In genomic region chr20:62322428-62323073, GRCh38 we compare ENCODE assay signal across 24 cellular contexts.
"Had no signal": no experiment of that assay in that cellular context is flagged by ENCODE, and none has a peak within 500 bp of the region (broad histone marks: within the 10 kb centered on the region; RNA-seq: fewer than 3 reads in every experiment).

No MANE protein-coding gene starts in this region.

- H3K4me3 ChIP-seq: heart right ventricle, mucosa of descending colon, right atrium auricular region, upper lobe of left lung had no signal

- H3K9me3 ChIP-seq: heart right ventricle, mucosa of descending colon, right atrium auricular region, upper lobe of left lung had no signal

- DNase-seq: activated CD4-positive, alpha-beta memory T cell treated with anti-CD3 and anti-CD28 coated beads for 36 hours; activated CD4-positive, alpha-beta T cell treated with anti-CD3 and anti-CD28 coated beads, Interleukin-2, amount 10 ng/mL, durations not matched to agents 24 days and 14 days; activated CD8-positive, alpha-beta memory T cell treated with anti-CD3 and anti-CD28 coated beads, Interleukin-2, amount 50 U/mL, for 4 hours; activated gamma-delta T cell treated with Interleukin-2 at 50 U/mL for 16 hours; activated naive CD4-positive, alpha-beta T cell treated with anti-CD3 and anti-CD28 coated beads, Interleukin-2, amount 50 U/mL, for 16 hours; activated T-cell treated with anti-CD3 and anti-CD28 coated beads, Interleukin-2, amount 50 U/mL, for 24 hours; amniotic stem cell; brain microvascular endothelial cell; central memory CD4-positive, alpha-beta T cell; foreskin keratinocyte; islet precursor cell; left ventricle myocardium superior; mucosa of descending colon; stimulated activated CD4-positive, alpha-beta T cell treated with anti-CD3 and anti-CD28 coated beads, Interleukin-15, amount 100 ng/mL, for 24 hours; stimulated activated naive CD4-positive, alpha-beta T cell treated with Interleukin-2 at 50 U/mL for 16 hours; substantia nigra; T-helper 17 cell; T1000; WERI-Rb-1 had no signal

- ATAC-seq: activated CD4-positive, CD25-positive, alpha-beta regulatory T cell treated with anti-CD3 and anti-CD28 coated beads, Interleukin-2, amount 50 U/mL, for 24 hours; foreskin keratinocyte; left ventricle myocardium superior; mucosa of descending colon; natural killer cell treated with Interleukin-12 subunit alpha and Interleukin-12 subunit beta and Interleukin-15 and Interleukin-18, amount 100 ng/mL, for 72 hours; T-helper 17 cell had no signal

- H3K9me3 Mint-ChIP-seq: activated CD4-positive, alpha-beta memory T cell treated with anti-CD3 and anti-CD28 coated beads for 36 hours; activated CD4-positive, alpha-beta T cell treated with anti-CD3 and anti-CD28 coated beads, Interleukin-2, amount 10 ng/mL, durations not matched to agents 24 days and 14 days; activated T-cell treated with anti-CD3 and anti-CD28 coated beads, Interleukin-2, amount 50 U/mL, for 24 hours; natural killer cell treated with Interleukin-12 subunit alpha and Interleukin-12 subunit beta and Interleukin-15 and Interleukin-18, amount 100 ng/mL, for 72 hours had no signal

- H3K4me3 Mint-ChIP-seq: activated CD4-positive, alpha-beta memory T cell treated with anti-CD3 and anti-CD28 coated beads for 36 hours; activated CD4-positive, alpha-beta T cell treated with anti-CD3 and anti-CD28 coated beads, Interleukin-2, amount 10 ng/mL, durations not matched to agents 24 days and 14 days; activated T-cell treated with anti-CD3 and anti-CD28 coated beads, Interleukin-2, amount 50 U/mL, for 24 hours; natural killer cell treated with Interleukin-12 subunit alpha and Interleukin-12 subunit beta and Interleukin-15 and Interleukin-18, amount 100 ng/mL, for 72 hours had no signal

- H3K27me3 Mint-ChIP-seq: activated CD4-positive, alpha-beta memory T cell treated with anti-CD3 and anti-CD28 coated beads for 36 hours; activated CD4-positive, alpha-beta T cell treated with anti-CD3 and anti-CD28 coated beads, Interleukin-2, amount 10 ng/mL, durations not matched to agents 24 days and 14 days; activated T-cell treated with anti-CD3 and anti-CD28 coated beads, Interleukin-2, amount 50 U/mL, for 24 hours; natural killer cell treated with Interleukin-12 subunit alpha and Interleukin-12 subunit beta and Interleukin-15 and Interleukin-18, amount 100 ng/mL, for 72 hours had no signal

- H3K36me3 Mint-ChIP-seq: activated CD4-positive, alpha-beta memory T cell treated with anti-CD3 and anti-CD28 coated beads for 36 hours; natural killer cell treated with Interleukin-12 subunit alpha and Interleukin-12 subunit beta and Interleukin-15 and Interleukin-18, amount 100 ng/mL, for 72 hours had no signal

- H3K4me1 ChIP-seq: foreskin keratinocyte, heart right ventricle, right atrium auricular region, upper lobe of left lung had no signal

- H3K4me1 Mint-ChIP-seq: activated CD4-positive, alpha-beta T cell treated with anti-CD3 and anti-CD28 coated beads, Interleukin-2, amount 10 ng/mL, durations not matched to agents 24 days and 14 days had no signal

- H3K27me3 ChIP-seq: brain microvascular endothelial cell, foreskin keratinocyte, heart right ventricle, right atrium auricular region, upper lobe of left lung had no signal

- H3K27ac ChIP-seq: brain microvascular endothelial cell, foreskin keratinocyte, heart right ventricle, right atrium auricular region, WERI-Rb-1 had no signal

- H3K27ac Mint-ChIP-seq: activated CD4-positive, alpha-beta memory T cell treated with anti-CD3 and anti-CD28 coated beads for 36 hours; activated CD4-positive, alpha-beta T cell treated with anti-CD3 and anti-CD28 coated beads, Interleukin-2, amount 10 ng/mL, durations not matched to agents 24 days and 14 days; activated T-cell treated with anti-CD3 and anti-CD28 coated beads, Interleukin-2, amount 50 U/mL, for 24 hours; natural killer cell treated with Interleukin-12 subunit alpha and Interleukin-12 subunit beta and Interleukin-15 and Interleukin-18, amount 100 ng/mL, for 72 hours; T-helper 17 cell had no signal
